In the genomic region with DNA sequence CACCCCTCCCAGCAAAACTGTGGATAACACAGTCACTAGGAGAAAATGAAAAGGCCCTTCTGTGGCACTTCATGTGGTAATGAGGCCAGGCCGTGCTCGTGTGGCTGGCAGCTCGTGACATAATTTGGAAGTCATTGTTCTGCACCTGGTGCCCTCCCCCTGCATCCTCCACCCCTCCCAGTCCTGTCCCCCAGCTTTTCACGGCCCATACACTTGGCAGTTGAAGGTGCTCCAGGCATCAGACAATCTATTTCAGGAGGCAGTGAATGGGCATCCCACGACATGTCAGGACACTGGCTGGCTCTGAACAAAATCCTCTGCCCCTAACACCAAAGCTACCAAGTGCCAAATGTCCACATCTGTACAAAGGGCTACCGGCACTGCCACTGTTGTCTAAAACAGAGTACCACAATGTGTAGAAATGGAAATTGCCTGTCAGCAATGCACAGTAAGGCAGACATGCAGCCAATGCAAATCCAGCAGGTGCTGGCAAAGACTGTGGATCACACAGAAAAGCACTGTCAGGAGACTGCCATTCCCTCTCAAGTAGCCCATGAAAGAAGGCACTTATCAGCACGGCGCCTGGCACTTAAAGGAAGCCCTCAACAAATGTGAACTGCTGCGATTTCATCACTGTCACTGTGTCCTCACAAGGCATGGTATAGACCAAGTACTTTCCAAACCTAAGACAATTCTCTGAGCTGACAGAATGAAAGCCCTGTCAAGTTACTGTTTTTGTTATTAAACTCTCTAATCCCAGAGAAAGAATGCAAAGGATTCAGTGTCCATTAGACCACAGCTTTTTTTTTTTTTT, we compare ENCODE assay signal across 8 cellular contexts. TPM values are rescaled to one million over a fixed set of nuclear protein-coding genes. Genes with fewer than 3 reads are reported as not detected.
DNase-seq lines count a peak whose midpoint lies in the region; ATAC-seq and TF ChIP-seq lines count a peak whose summit lies in the region.

No MANE protein-coding gene starts in this region.

- H3K9me3 ChIP-seq in IMR-90 (ENCODE audit: control insufficient read depth, insufficient read depth, low read length) (no peaks in the 10 kb centered on the region), mucosa of descending colon (no peaks in the 10 kb centered on the region)

- H3K79me1 ChIP-seq in IMR-90 (ENCODE audit: low read depth in 1 of 2, low read length in 2 of 2), result peaks cover 8 to 44% of the 10 kb centered on the region in 2 experiments; a peak in 3 of 4 replicates

- peak overlapping the region; percentile 63 to 93 for H4K8ac ChIP-seq in IMR-90 (ENCODE audit: low read depth in 2 of 2, low read length in 2 of 2)

- no peak for TF ChIP-seq RAD21 in IMR-90 (IDR thresholded peaks at IDR 0.05; ENCODE audit: low read length)

- H2BK20ac ChIP-seq in IMR-90 (ENCODE audit: low read depth, low read length), result peak overlapping the region; percentile 83

- H3K18ac ChIP-seq in IMR-90 (ENCODE audit: low read depth, low read length), result peak overlapping the region; percentile 74

- H3K4ac ChIP-seq in IMR-90 (ENCODE audit: low read depth, low read length), result peak overlapping the region; percentile 97

- TF ChIP-seq CTCF in IMR-90 (conservative IDR thresholded peaks at IDR 0.05; ENCODE audit: low read depth, low read length) (no peak), mucosa of descending colon (IDR thresholded peaks at IDR 0.05) (no peak)

- peak overlapping the region; percentile 95 for H2BK120ac ChIP-seq in IMR-90 (ENCODE audit: low read depth, low read length)

- H3K4me1 ChIP-seq in IMR-90 (ENCODE audit: control insufficient read depth, insufficient read depth, low read length) (peaks cover 32% of the 10 kb centered on the region), mucosa of descending colon (ENCODE audit: low read depth) (peaks cover 26% of the 10 kb centered on the region)

- peaks cover 57% of the 10 kb centered on the region for H4K20me1 ChIP-seq in IMR-90 (ENCODE audit: insufficient read depth, low read length)

- H3K14ac ChIP-seq in IMR-90 (replicated peaks; ENCODE audit: low read depth, low read length), result peak overlapping the region; percentile 95

- TF ChIP-seq POLR2A in IMR-90 (IDR thresholded peaks at IDR 0.05; ENCODE audit: low read depth, low read length), result no peak

- peak overlapping the region; percentile 88 for H3K27ac ChIP-seq in IMR-90 (ENCODE audit: insufficient read depth, low read length)

- peak overlapping the region; percentile 67 for H3K4me2 ChIP-seq in IMR-90 (ENCODE audit: low read depth, low read length)

- H3K4me3 Mint-ChIP-seq in activated T-cell treated with anti-CD3 and anti-CD28 coated beads, Interleukin-2, amount 50 U/mL, for 72 hours, result peak overlapping the region; percentile 86 to 92

- H4K5ac ChIP-seq in IMR-90 (ENCODE audit: low read depth, low read length), result peak overlapping the region; percentile 41

- no peaks in the 10 kb centered on the region for H3K27me3 Mint-ChIP-seq in activated T-cell treated with anti-CD3 and anti-CD28 coated beads, Interleukin-2, amount 50 U/mL, for 72 hours (ENCODE audit: low read depth)

- WGBS in IMR-90 (ENCODE audit: extremely low coverage in 2 of 2, insufficient read length in 1 of 2), 2 experiments, result 13% methylated on average over 5 of the region's 9 CpGs; no CpG with 5 or more reads in 1 of the 2 experiments

- POLR2A ChIA-PET in IMR-90 (lab: Charles Lee; ENCODE audit: unreplicated experiment), result interaction anchor here (0.5 to 1.4 kb wide), 4 partner anchors 23 to 158 kb away, joined by 4 to 9 read pairs (median 6); no protein-coding TSS in a partner anchor

- CTCF ChIA-PET in IMR-90 (lab: Yijun Ruan, JAX), result interaction anchor here (0.8 to 2.3 kb wide), 3 partner anchors 8 to 27 kb away, joined by 3 to 7 read pairs (median 3); no protein-coding TSS in a partner anchor

- H3K27me3 ChIP-seq in IMR-90 (ENCODE audit: control insufficient read depth, insufficient read depth, low read length), result no peaks in the 10 kb centered on the region

- peaks cover 8% of the 10 kb centered on the region for H3K36me3 ChIP-seq in IMR-90 (ENCODE audit: control insufficient read depth, insufficient read depth, low read length)
- H3K36me3 ChIP-seq in mucosa of descending colon (ENCODE audit: low read depth), result peaks cover 4% of the 10 kb centered on the region

- H3K56ac ChIP-seq in IMR-90 (ENCODE audit: extremely low read depth, insufficient read depth, low read length), result peak overlapping the region; percentile 80

- peak overlapping the region; percentile 91; the same call in 2 of the 3 replicates for H2BK15ac ChIP-seq in IMR-90 (ENCODE audit: low read depth, low read length)

- DNase-seq in activated T-cell treated with anti-CD3 and anti-CD28 coated beads, Interleukin-2, amount 50 U/mL, for 72 hours, result no peak
- DNase-seq in activated T-cell treated with anti-CD3 and anti-CD28 coated beads for 4 hours, result no peak
- DNase-seq in IMR-90, result peak; percentile 34
- DNase-seq in SIG-M5 (lab: John Stamatoyannopoulos, UW), result peak; percentile 7
- peak; percentile 52 for DNase-seq in dermis blood vessel endothelial cell
- peak; percentile 34 to 66 (median 52) for DNase-seq in mucosa of descending colon
- DNase-seq in AG08396 (ENCODE audit: low spot score), result no peak

- peak overlapping the region; percentile 90 for H2BK5ac ChIP-seq in IMR-90 (ENCODE audit: low read depth, low read length, poor library complexity, severe bottlenecking)

- no peak overlapping the region for H3K4me3 ChIP-seq in IMR-90 (ENCODE audit: insufficient read depth, low read depth, low read length)
- no peak overlapping the region for H3K4me3 ChIP-seq in mucosa of descending colon

- peak overlapping the region; percentile 84 for H3K23ac ChIP-seq in IMR-90 (ENCODE audit: low read depth, low read length)

- in situ Hi-C loops in IMR-90 (cut with MboI; ENCODE audit: low sequenced_read_pairs), result no loop called here

- peaks cover 91% of the 10 kb centered on the region for H3K4me1 Mint-ChIP-seq in activated T-cell treated with anti-CD3 and anti-CD28 coated beads, Interleukin-2, amount 50 U/mL, for 72 hours (ENCODE audit: low read depth)

- H2AK5ac ChIP-seq in IMR-90 (ENCODE audit: low read depth, low read length), result peak overlapping the region; percentile 97

- intact Hi-C loops in IMR-90 (cut with micrococcal nuclease), result loop anchor here (1.0 kb wide), 4 partner anchors 28 to 111 kb away; no protein-coding TSS in a partner anchor
- intact Hi-C loops in mucosa of descending colon (cut with DNase I, micrococcal nuclease), result no loop called here

- ATAC-seq in activated T-cell treated with anti-CD3 and anti-CD28 coated beads, Interleukin-2, amount 50 U/mL, for 72 hours (replicated peaks in 1 of 2), result peak in 1 of 2 donors; percentile 1
- ATAC-seq in IMR-90 (ENCODE audit: low read depth), result no peak
- ATAC-seq in mucosa of descending colon, result peak; percentile 17
- ATAC-seq in HG02938 (IDR thresholded peaks at IDR 0.05; ENCODE audit: unreplicated experiment), result no peak

- peak overlapping the region; percentile 86 for H2AK9ac ChIP-seq in IMR-90 (replicated peaks; ENCODE audit: low read depth, low read length, poor library complexity)

- dilution Hi-C loops in IMR-90 (cut with HindIII; ENCODE audit: low sequenced_read_pairs, unreplicated experiment), result no loop called here

- TSS peak; percentile 68 for BruUV-seq in IMR-90 (replicated peaks; lab: Mats Ljungman, UMichigan)

- peaks cover 0 to 3% of the 10 kb centered on the region in 2 donors for H3K9me3 Mint-ChIP-seq in activated T-cell treated with anti-CD3 and anti-CD28 coated beads, Interleukin-2, amount 50 U/mL, for 72 hours

- no peak overlapping the region for H2AFZ ChIP-seq in IMR-90 (replicated peaks; ENCODE audit: low read length, poor library complexity)

- peaks cover 2 to 5% of the 10 kb centered on the region in 2 donors for H3K36me3 Mint-ChIP-seq in activated T-cell treated with anti-CD3 and anti-CD28 coated beads, Interleukin-2, amount 50 U/mL, for 72 hours (ENCODE audit: insufficient read depth in 2 of 2)

- peak overlapping the region; percentile 61 for H3K9ac ChIP-seq in IMR-90 (ENCODE audit: low read depth, low read length)

- H3K9me1 ChIP-seq in IMR-90 (ENCODE audit: insufficient read depth, low read length), result peaks cover 6% of the 10 kb centered on the region; the same call in 1 of the 2 replicates

- peak overlapping the region; percentile 89 for H4K91ac ChIP-seq in IMR-90 (ENCODE audit: insufficient read depth, low read depth, low read length)

- peak overlapping the region; percentile 93 for H3K27ac Mint-ChIP-seq in activated T-cell treated with anti-CD3 and anti-CD28 coated beads, Interleukin-2, amount 50 U/mL, for 72 hours

TF ChIP-seq in IMR-90, 13 proteins besides CTCF, POLR2A, EP300 and RAD21:
- TF ChIP-seq CEBPB (IDR thresholded peaks at IDR 0.05; ENCODE audit: low read depth, low read length) (peak; percentile 11; the same call in 1 of the 2 replicates), FOS (IDR thresholded peaks at IDR 0.05; ENCODE audit: low read depth, low read length) (no peak)
TF ChIP-seq in IMR-90: peak in this region for 1.

RNA-seq across cellular contexts. Expression of gene CORO1C, which starts 39.1 kb away (rescaled TPM):
- total RNA-seq in activated T-cell treated with anti-CD3 and anti-CD28 coated beads, Interleukin-2, amount 50 U/mL, for 72 hours, result 10 to 100 TPM; 35.6 to 38.3 TPM
- total RNA-seq in IMR-90 (2012; rRNA removed) (1,042 and 1,100 TPM in 2 replicates), dermis blood vessel endothelial cell (131 and 213 TPM in 2 replicates), mucosa of descending colon (100 to 1,000 TPM in 2 of 3 donors, 10 to 100 TPM in 1; 80.5 to 328 (median 123) TPM)
- 591 and 675 TPM in 2 replicates for polyA plus RNA-seq in IMR-90 (2012; rRNA removed)
- 183 and 262 TPM in 2 replicates for polyA plus RNA-seq in IMR-90 (2012; cell fraction: cytosol; rRNA removed)
- polyA plus RNA-seq in IMR-90 (2012; cell fraction: nucleus; rRNA removed; ENCODE audit: low replicate concordance), result 145 and 350 TPM in 2 replicates

RNA-seq across cellular contexts. Expression of gene SELPLG, which starts 58.5 kb away (rescaled TPM):
- 10 to 100 TPM; 49.6 to 55.4 TPM for total RNA-seq in activated T-cell treated with anti-CD3 and anti-CD28 coated beads, Interleukin-2, amount 50 U/mL, for 72 hours
- total RNA-seq in IMR-90 (2012; rRNA removed), result 2.8 and 3.2 TPM in 2 replicates
- 10.8 and 13.9 TPM in 2 replicates for polyA plus RNA-seq in IMR-90 (2012; rRNA removed)
- polyA plus RNA-seq in IMR-90 (2012; cell fraction: cytosol; rRNA removed), result 7.9 and 13.9 TPM in 2 replicates
- 29.8 and 69.7 TPM in 2 replicates for polyA plus RNA-seq in IMR-90 (2012; cell fraction: nucleus; rRNA removed; ENCODE audit: low replicate concordance)
- 0.65 and 0.85 TPM in 2 replicates for total RNA-seq in dermis blood vessel endothelial cell
- total RNA-seq in mucosa of descending colon, result 1 to 10 TPM; 3.3 to 6.5 (median 6.0) TPM

Comparison
In these comparisons a context has a peak if more than half of its experiments do, and no peak if none do; other contexts are left out.
1. DNase-seq: peak in IMR-90 (single experiment), SIG-M5 (single experiment), dermis blood vessel endothelial cell (single experiment) and mucosa of descending colon (3 of 3); none in activated T-cell treated with anti-CD3 and anti-CD28 coated beads, Interleukin-2, amount 50 U/mL, for 72 hours (0 of 2), activated T-cell treated with anti-CD3 and anti-CD28 coated beads for 4 hours (single experiment) and AG08396 (single experiment).
2. RNA of gene SELPLG, which starts 58.5 kb away (total RNA-seq): 49.6 to 55.4 TPM in activated T-cell treated with anti-CD3 and anti-CD28 coated beads, Interleukin-2, amount 50 U/mL, for 72 hours; 3.3 to 6.5 TPM in mucosa of descending colon, 2.8 to 3.2 TPM in IMR-90 and 0.65 to 0.85 TPM in dermis blood vessel endothelial cell; every median in the first group is over 4 times any median in the second.